In the genomic region with DNA sequence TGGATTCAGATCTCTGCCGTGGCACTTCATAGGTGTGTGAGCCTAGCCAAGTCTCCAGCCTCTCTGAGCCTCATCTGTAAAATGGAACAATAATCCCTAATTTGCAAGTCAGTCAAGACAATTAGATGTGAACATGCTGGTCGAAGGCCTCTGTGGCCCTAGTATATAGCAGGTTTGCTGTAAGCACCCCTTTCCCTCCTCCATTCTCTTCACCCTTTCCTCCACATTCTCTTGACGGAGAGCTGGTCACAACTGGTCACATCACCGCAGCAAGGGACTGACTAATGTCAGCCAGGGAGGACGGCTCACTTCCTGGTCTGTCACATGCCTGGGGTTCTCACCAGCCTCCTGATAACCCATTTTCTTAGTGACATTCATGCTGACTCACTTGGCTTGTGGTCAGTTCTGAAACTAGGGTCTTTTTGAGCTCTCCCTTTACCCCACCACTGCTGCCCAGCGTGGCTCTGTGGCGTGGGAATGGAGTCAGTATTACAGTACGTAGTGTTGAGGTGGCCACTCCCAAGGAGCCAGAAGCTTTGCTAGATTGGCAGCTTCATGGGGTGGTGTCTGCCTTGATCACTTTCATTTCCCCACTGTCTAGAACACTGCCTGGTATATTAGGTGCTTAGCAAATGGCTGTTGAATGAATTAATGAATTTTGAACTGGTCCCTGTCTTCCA, we compare ENCODE assay signal across 1 cellular context.
TF ChIP-seq lines count a peak whose summit lies in the region.

No MANE protein-coding gene starts in this region.

TF ChIP-seq in K562, 482 proteins besides CTCF, POLR2A, EP300 and RAD21 (continued from another document and continues in another):
- no peak for TF ChIP-seq ZNF511 (CRISPR knock-in tag; IDR thresholded peaks at IDR 0.05)
- TF ChIP-seq SMARCA4 (IDR thresholded peaks at IDR 0.05) = peak; percentile 79
- TF ChIP-seq SETDB1 (IDR thresholded peaks at IDR 0.05; ENCODE audit: low read length) = no peak
- TF ChIP-seq ZNF165 (CRISPR knock-in tag; IDR thresholded peaks at IDR 0.05; ENCODE audit: borderline replicate concordance) = no peak
- peak; percentile 45 for TF ChIP-seq VEZF1 (CRISPR knock-in tag; IDR thresholded peaks at IDR 0.05)
- TF ChIP-seq STAT5A (IDR thresholded peaks at IDR 0.05; ENCODE audit: borderline replicate concordance, low read length) = no peak
- TF ChIP-seq NFXL1 (CRISPR knock-in tag; IDR thresholded peaks at IDR 0.05) = no peak
- no peak for TF ChIP-seq STAT5B (CRISPR knock-in tag; IDR thresholded peaks at IDR 0.05)
- TF ChIP-seq SNRNP70 (optimal IDR thresholded peaks at IDR 0.05; ENCODE audit: low read depth, low read length) = no peak
- peak; percentile 79 for TF ChIP-seq MAFG (tag; conservative IDR thresholded peaks at IDR 0.05)
- TF ChIP-seq ZKSCAN8 (CRISPR knock-in tag; IDR thresholded peaks at IDR 0.05) = peak; percentile 54; the same call in 1 of the 2 replicates
- TF ChIP-seq ZBTB7A (IDR thresholded peaks at IDR 0.05; ENCODE audit: borderline replicate concordance, control insufficient read depth, low read depth, low read length) = peak; percentile 48; the same call in 1 of the 2 replicates
- no peak for TF ChIP-seq NCOA1 (IDR thresholded peaks at IDR 0.05; ENCODE audit: low read depth)
- TF ChIP-seq LARP7 (IDR thresholded peaks at IDR 0.05) = no peak
- no peak for TF ChIP-seq BDP1 (IDR thresholded peaks at IDR 0.05; ENCODE audit: insufficient read depth, insufficient read length)
- no peak for TF ChIP-seq NUFIP1 (IDR thresholded peaks at IDR 0.05; ENCODE audit: partially characterized antibody)
- TF ChIP-seq REST (CRISPR knock-in tag; IDR thresholded peaks at IDR 0.05; ENCODE audit: low read depth) = no peak
- no peak; the same call in 1 of the 2 replicates for TF ChIP-seq ZNF79 (CRISPR knock-in tag; IDR thresholded peaks at IDR 0.05; ENCODE audit: low read depth)
- TF ChIP-seq, protein P1, sequence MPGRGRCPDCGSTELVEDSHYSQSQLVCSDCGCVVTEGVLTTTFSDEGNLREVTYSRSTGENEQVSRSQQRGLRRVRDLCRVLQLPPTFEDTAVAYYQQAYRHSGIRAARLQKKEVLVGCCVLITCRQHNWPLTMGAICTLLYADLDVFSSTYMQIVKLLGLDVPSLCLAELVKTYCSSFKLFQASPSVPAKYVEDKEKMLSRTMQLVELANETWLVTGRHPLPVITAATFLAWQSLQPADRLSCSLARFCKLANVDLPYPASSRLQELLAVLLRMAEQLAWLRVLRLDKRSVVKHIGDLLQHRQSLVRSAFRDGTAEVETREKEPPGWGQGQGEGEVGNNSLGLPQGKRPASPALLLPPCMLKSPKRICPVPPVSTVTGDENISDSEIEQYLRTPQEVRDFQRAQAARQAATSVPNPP (IDR thresholded peaks at IDR 0.05; ENCODE audit: borderline replicate concordance, insufficient read depth, insufficient read length) = no peak
- peak; percentile 78; the same call in 1 of the 2 replicates for TF ChIP-seq SMARCA5 (IDR thresholded peaks at IDR 0.05)
- TF ChIP-seq XRCC5 (IDR thresholded peaks at IDR 0.05; ENCODE audit: low read depth, low read length) = no peak
- TF ChIP-seq HNRNPUL1 (IDR thresholded peaks at IDR 0.05; ENCODE audit: low read length) = no peak
- TF ChIP-seq PHF20 (IDR thresholded peaks at IDR 0.05; ENCODE audit: partially characterized antibody) = peak; percentile 65
- no peak for TF ChIP-seq OTX1 (CRISPR knock-in tag; IDR thresholded peaks at IDR 0.05)
- no peak for TF ChIP-seq ZNF75A (CRISPR knock-in tag; IDR thresholded peaks at IDR 0.05)
- no peak for TF ChIP-seq ELK1 (CRISPR knock-in tag; IDR thresholded peaks at IDR 0.05)
- TF ChIP-seq CREB5 (CRISPR knock-in tag; IDR thresholded peaks at IDR 0.05) = no peak
- no peak for TF ChIP-seq NR4A1 (CRISPR knock-in tag; IDR thresholded peaks at IDR 0.05)
- TF ChIP-seq NR4A1 (tag; IDR thresholded peaks at IDR 0.05) = 0 out of 2 replicates have a peak, but pooled peaks have one; percentile 48
- peak in 1 of 2 experiments; percentile 61; a peak in 1 of 4 replicates for TF ChIP-seq TRIM24 (IDR thresholded peaks at IDR 0.05)
- TF ChIP-seq, protein P2, sequence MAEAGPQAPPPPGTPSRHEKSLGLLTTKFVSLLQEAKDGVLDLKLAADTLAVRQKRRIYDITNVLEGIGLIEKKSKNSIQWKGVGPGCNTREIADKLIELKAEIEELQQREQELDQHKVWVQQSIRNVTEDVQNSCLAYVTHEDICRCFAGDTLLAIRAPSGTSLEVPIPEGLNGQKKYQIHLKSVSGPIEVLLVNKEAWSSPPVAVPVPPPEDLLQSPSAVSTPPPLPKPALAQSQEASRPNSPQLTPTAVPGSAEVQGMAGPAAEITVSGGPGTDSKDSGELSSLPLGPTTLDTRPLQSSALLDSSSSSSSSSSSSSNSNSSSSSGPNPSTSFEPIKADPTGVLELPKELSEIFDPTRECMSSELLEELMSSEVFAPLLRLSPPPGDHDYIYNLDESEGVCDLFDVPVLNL (CRISPR knock-in tag; IDR thresholded peaks at IDR 0.05; ENCODE audit: low read depth) = no peak
- TF ChIP-seq ZHX1 (conservative IDR thresholded peaks at IDR 0.05; ENCODE audit: low read length) = no peak
- no peak for TF ChIP-seq HEY1 (CRISPR knock-in tag; IDR thresholded peaks at IDR 0.05; ENCODE audit: borderline replicate concordance)
- TF ChIP-seq TCF7L2 (IDR thresholded peaks at IDR 0.05; ENCODE audit: low read depth, low read length) = no peak
- peak; percentile 25; the same call in 1 of the 2 replicates for TF ChIP-seq MECOM (CRISPR knock-in tag; IDR thresholded peaks at IDR 0.05)
- TF ChIP-seq SAFB (IDR thresholded peaks at IDR 0.05; ENCODE audit: borderline replicate concordance, low read depth, low read length) = no peak
- TF ChIP-seq NELFE (IDR thresholded peaks at IDR 0.05; ENCODE audit: insufficient read depth, insufficient read length) = no peak
- no peak for TF ChIP-seq ZC3H4 (CRISPR knock-in tag; IDR thresholded peaks at IDR 0.05; ENCODE audit: borderline replicate concordance)
- no peak for TF ChIP-seq POLR2G (IDR thresholded peaks at IDR 0.05; ENCODE audit: low read depth, low read length)
- peak; percentile 87 for TF ChIP-seq C11orf30 (IDR thresholded peaks at IDR 0.05; ENCODE audit: low read depth)
- TF ChIP-seq, protein P3, sequence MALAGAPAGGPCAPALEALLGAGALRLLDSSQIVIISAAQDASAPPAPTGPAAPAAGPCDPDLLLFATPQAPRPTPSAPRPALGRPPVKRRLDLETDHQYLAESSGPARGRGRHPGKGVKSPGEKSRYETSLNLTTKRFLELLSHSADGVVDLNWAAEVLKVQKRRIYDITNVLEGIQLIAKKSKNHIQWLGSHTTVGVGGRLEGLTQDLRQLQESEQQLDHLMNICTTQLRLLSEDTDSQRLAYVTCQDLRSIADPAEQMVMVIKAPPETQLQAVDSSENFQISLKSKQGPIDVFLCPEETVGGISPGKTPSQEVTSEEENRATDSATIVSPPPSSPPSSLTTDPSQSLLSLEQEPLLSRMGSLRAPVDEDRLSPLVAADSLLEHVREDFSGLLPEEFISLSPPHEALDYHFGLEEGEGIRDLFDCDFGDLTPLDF (CRISPR knock-in tag; IDR thresholded peaks at IDR 0.05) = no peak
- no peak for TF ChIP-seq RBBP5 (IDR thresholded peaks at IDR 0.05; ENCODE audit: borderline replicate concordance, insufficient read depth, low read length, poor library complexity, severe bottlenecking)
- no peak for TF ChIP-seq ZNF444 (CRISPR knock-in tag; IDR thresholded peaks at IDR 0.05)
- 0 out of 2 replicates have a peak, but pooled peaks have one; percentile 32 for TF ChIP-seq CREB3L1 (IDR thresholded peaks at IDR 0.05; ENCODE audit: borderline replicate concordance, low read depth)
